ENCODE assay signal across 11 cellular contexts in the genomic region with DNA sequence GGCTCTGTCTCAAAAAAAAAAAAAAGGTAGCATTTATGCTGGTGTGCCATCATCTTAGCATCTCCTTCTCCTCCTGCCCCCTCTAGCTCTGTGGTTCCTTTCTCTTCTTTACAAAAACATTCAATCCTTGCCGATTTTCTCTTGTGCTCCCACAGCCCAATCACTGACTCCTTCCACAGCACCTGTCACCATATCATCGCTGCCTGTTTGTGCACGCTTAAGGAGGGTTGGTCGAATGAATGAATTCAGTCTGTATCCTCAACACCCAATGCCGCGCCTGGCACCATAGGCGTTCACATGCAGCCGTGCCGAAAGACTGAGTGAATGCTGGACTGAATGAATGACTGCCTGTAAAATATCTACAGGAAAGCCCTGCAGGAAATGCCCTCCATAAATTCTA. TPM values are rescaled to one million over a fixed set of nuclear protein-coding genes. Genes with fewer than 3 reads are reported as not detected.
DNase-seq lines count a peak whose midpoint lies in the region; ATAC-seq and TF ChIP-seq lines count a peak whose summit lies in the region.
"Had no signal": no experiment of that assay in that cellular context is flagged by ENCODE, and none has a peak within 500 bp of the region (broad histone marks: within the 10 kb centered on the region; RNA-seq: fewer than 3 reads in every experiment).

No MANE protein-coding gene starts in this region.

- in situ Hi-C loops in HAP-1 (cut with MboI; ENCODE audit: low sequenced_read_pairs) = loop anchor here (25.0 kb wide), 1 partner anchor 589 kb away; no protein-coding TSS in a partner anchor

- peak overlapping the region; percentile 41; the same call in 1 of the 2 replicates for H3K9ac ChIP-seq in OCI-LY1 (ENCODE audit: low read length)

- H3K4me1 ChIP-seq in OCI-LY1 (ENCODE audit: insufficient read depth, low read length, severe bottlenecking) (peaks cover 44% of the 10 kb centered on the region), tibial artery (peaks cover 0 to 5% (median 0%) of the 10 kb centered on the region in 4 donors), HAP-1 (peaks cover 6% of the 10 kb centered on the region)
- H3K4me1 ChIP-seq: right atrium auricular region had no signal

- no peaks in the 10 kb centered on the region for H3K27me3 ChIP-seq in OCI-LY1 (ENCODE audit: insufficient read depth, low read length)
- H3K27me3 ChIP-seq in tibial artery = no peaks in the 10 kb centered on the region
- H3K27me3 ChIP-seq in HAP-1 (ENCODE audit: low read depth) = no peaks in the 10 kb centered on the region
- H3K27me3 ChIP-seq: right atrium auricular region had no signal

- H3K36me3 Mint-ChIP-seq in activated CD4-positive, alpha-beta T cell treated with anti-CD3 and anti-CD28 coated beads, Interleukin-2, amount 10 ng/mL, durations not matched to agents 24 days and 14 days (ENCODE audit: low read depth) = peaks cover 19% of the 10 kb centered on the region
- H3K36me3 Mint-ChIP-seq in activated naive CD8-positive, alpha-beta T cell = peaks cover 2% of the 10 kb centered on the region
- H3K36me3 Mint-ChIP-seq in stimulated activated effector memory CD8-positive, alpha-beta T cell treated with anti-CD3 and anti-CD28 coated beads, Interleukin-12 subunit alpha, Interleukin-12 subunit beta, amount 100 ng/mL, for 72 hours = peaks cover 30% of the 10 kb centered on the region

- H3K4me1 Mint-ChIP-seq in activated CD4-positive, alpha-beta T cell treated with anti-CD3 and anti-CD28 coated beads, Interleukin-2, amount 10 ng/mL, durations not matched to agents 24 days and 14 days = peaks cover 66% of the 10 kb centered on the region
- peaks cover 72% of the 10 kb centered on the region for H3K4me1 Mint-ChIP-seq in activated naive CD8-positive, alpha-beta T cell (ENCODE audit: low read depth)
- H3K4me1 Mint-ChIP-seq in stimulated activated effector memory CD8-positive, alpha-beta T cell treated with anti-CD3 and anti-CD28 coated beads, Interleukin-12 subunit alpha, Interleukin-12 subunit beta, amount 100 ng/mL, for 72 hours = peaks cover 63% of the 10 kb centered on the region

- H3K4me3 ChIP-seq in OCI-LY1 (ENCODE audit: low read depth, low read length, poor library complexity, severe bottlenecking) = peak overlapping the region; percentile 14
- no peak overlapping the region for H3K4me3 ChIP-seq in tibial artery
- no peak overlapping the region for H3K4me3 ChIP-seq in HAP-1
- H3K4me3 ChIP-seq: right atrium auricular region had no signal

- H3K27me3 Mint-ChIP-seq in activated CD4-positive, alpha-beta T cell treated with anti-CD3 and anti-CD28 coated beads, Interleukin-2, amount 10 ng/mL, durations not matched to agents 24 days and 14 days = no peaks in the 10 kb centered on the region
- H3K27me3 Mint-ChIP-seq in activated naive CD8-positive, alpha-beta T cell = no peaks in the 10 kb centered on the region

- H3K4me3 Mint-ChIP-seq in activated CD4-positive, alpha-beta T cell treated with anti-CD3 and anti-CD28 coated beads, Interleukin-2, amount 10 ng/mL, durations not matched to agents 24 days and 14 days = peak overlapping the region; percentile 77
- peak overlapping the region; percentile 88 for H3K4me3 Mint-ChIP-seq in activated naive CD8-positive, alpha-beta T cell
- peak overlapping the region; percentile 55 for H3K4me3 Mint-ChIP-seq in stimulated activated effector memory CD8-positive, alpha-beta T cell treated with anti-CD3 and anti-CD28 coated beads, Interleukin-12 subunit alpha, Interleukin-12 subunit beta, amount 100 ng/mL, for 72 hours

- H3K27ac Mint-ChIP-seq in activated CD4-positive, alpha-beta T cell treated with anti-CD3 and anti-CD28 coated beads, Interleukin-2, amount 10 ng/mL, durations not matched to agents 24 days and 14 days = peak overlapping the region; percentile 89
- H3K27ac Mint-ChIP-seq in activated naive CD8-positive, alpha-beta T cell = peak overlapping the region; percentile 100
- peak overlapping the region; percentile 67 for H3K27ac Mint-ChIP-seq in stimulated activated effector memory CD8-positive, alpha-beta T cell treated with anti-CD3 and anti-CD28 coated beads, Interleukin-12 subunit alpha, Interleukin-12 subunit beta, amount 100 ng/mL, for 72 hours

- peak overlapping the region; percentile 94 for H3K27ac ChIP-seq in OCI-LY1 (ENCODE audit: low read depth, low read length, poor library complexity, severe bottlenecking)
- no peak overlapping the region for H3K27ac ChIP-seq in tibial artery
- H3K27ac ChIP-seq: right atrium auricular region had no signal

- H3K36me3 ChIP-seq in OCI-LY1 (ENCODE audit: insufficient read depth, low read length) (no peaks in the 10 kb centered on the region), tibial artery (no peaks in the 10 kb centered on the region), HAP-1 (replicated peaks) (no peaks in the 10 kb centered on the region)
- H3K36me3 ChIP-seq: right atrium auricular region had no signal

- H3K9me3 ChIP-seq in OCI-LY1 (ENCODE audit: low read length) = no peaks in the 10 kb centered on the region
- H3K9me3 ChIP-seq in tibial artery = no peaks in the 10 kb centered on the region
- H3K9me3 ChIP-seq in HAP-1 = no peaks in the 10 kb centered on the region
- H3K9me3 ChIP-seq: right atrium auricular region had no signal

- peaks cover 4% of the 10 kb centered on the region; the same call in 1 of the 2 replicates for H3F3A ChIP-seq in OCI-LY1 (ENCODE audit: insufficient read depth, low read length)

- no peak overlapping the region for H2AFZ ChIP-seq in OCI-LY1 (ENCODE audit: low read length)

- no peaks in the 10 kb centered on the region for H3K9me3 Mint-ChIP-seq in activated CD4-positive, alpha-beta T cell treated with anti-CD3 and anti-CD28 coated beads, Interleukin-2, amount 10 ng/mL, durations not matched to agents 24 days and 14 days
- H3K9me3 Mint-ChIP-seq in activated naive CD8-positive, alpha-beta T cell (ENCODE audit: low read depth) = no peaks in the 10 kb centered on the region
- no peaks in the 10 kb centered on the region for H3K9me3 Mint-ChIP-seq in stimulated activated effector memory CD8-positive, alpha-beta T cell treated with anti-CD3 and anti-CD28 coated beads, Interleukin-12 subunit alpha, Interleukin-12 subunit beta, amount 100 ng/mL, for 72 hours

- H3K9me2 ChIP-seq in OCI-LY1 (ENCODE audit: low read depth, low read length) = no peaks in the 10 kb centered on the region

- no peaks in the 10 kb centered on the region for H4K20me1 ChIP-seq in OCI-LY1 (ENCODE audit: insufficient read depth, low read length)

- no peak for TF ChIP-seq POLR2A in erythroblast (IDR thresholded peaks at IDR 0.05; ENCODE audit: low read length)

- intact Hi-C loops in activated CD4-positive, alpha-beta T cell treated with anti-CD3 and anti-CD28 coated beads, Interleukin-2, amount 10 ng/mL, durations not matched to agents 24 days and 14 days (cut with micrococcal nuclease) = loop anchor here (5.0 kb wide), 1 partner anchor 964 kb away; the partner anchor contains the start of genes GPBP1L1 and TMEM69
- intact Hi-C loops in tibial artery (cut with DNase I; ENCODE audit: low total_unique reads) = loop anchor here (10.0 kb wide), 1 partner anchor 282 kb away; no protein-coding TSS in a partner anchor

- H3K79me2 ChIP-seq in OCI-LY1 (ENCODE audit: insufficient read depth, low read length) = no peaks in the 10 kb centered on the region

- H3K4me2 ChIP-seq in OCI-LY1 (ENCODE audit: low read length) = peak overlapping the region; percentile 46

- ATAC-seq in stimulated activated effector memory CD8-positive, alpha-beta T cell treated with anti-CD3 and anti-CD28 coated beads, Interleukin-12 subunit alpha, Interleukin-12 subunit beta, amount 100 ng/mL, for 72 hours = no peak

- TF ChIP-seq CTCF in OCI-LY1 (IDR thresholded peaks at IDR 0.05; ENCODE audit: low read length) = no peak
- no peak for TF ChIP-seq CTCF in tibial artery (IDR thresholded peaks at IDR 0.05)

- peak; percentile 75 for DNase-seq in activated CD4-positive, alpha-beta T cell treated with anti-CD3 and anti-CD28 coated beads, Interleukin-2, amount 10 ng/mL, durations not matched to agents 24 days and 14 days
- no peak for DNase-seq in activated CD4-positive, alpha-beta T cell treated with anti-CD3 and anti-CD28 coated beads for 4 hours
- no peak for DNase-seq in stimulated activated effector memory CD8-positive, alpha-beta T cell treated with anti-CD3 and anti-CD28 coated beads, Interleukin-12 subunit alpha, Interleukin-12 subunit beta, amount 100 ng/mL, for 72 hours (ENCODE audit: low spot score in 2 of 2)
- DNase-seq in tibial artery (no peak), erythroblast (lab: John Stamatoyannopoulos, UW) (no peak), HAP-1 (ENCODE audit: low spot score in 2 of 2) (no peak)
- DNase-seq: ACHN, NCI-H1436 had no signal

RNA-seq across cellular contexts. Expression of gene RNU5D-1, which starts 7.9 kb away (rescaled TPM):
- not detected in 2 replicates for total RNA-seq in activated CD4-positive, alpha-beta T cell treated with anti-CD3 and anti-CD28 coated beads, Interleukin-2, amount 10 ng/mL, durations not matched to agents 24 days and 14 days
- total RNA-seq: right atrium auricular region had no signal

RNA-seq across cellular contexts. Expression of gene KIF2C, which starts 16.6 kb away (rescaled TPM):
- total RNA-seq in activated CD4-positive, alpha-beta T cell treated with anti-CD3 and anti-CD28 coated beads, Interleukin-2, amount 10 ng/mL, durations not matched to agents 24 days and 14 days = 78.1 and 82.7 TPM in 2 replicates

RNA-seq across cellular contexts. Expression of gene ARMH1, which starts 48.5 kb away (rescaled TPM):
- 133 and 137 TPM in 2 replicates for total RNA-seq in activated CD4-positive, alpha-beta T cell treated with anti-CD3 and anti-CD28 coated beads, Interleukin-2, amount 10 ng/mL, durations not matched to agents 24 days and 14 days

RNA-seq across cellular contexts. Expression of gene TMEM53, which starts 48.8 kb away (rescaled TPM):
- 4.5 and 5.1 TPM in 2 replicates for total RNA-seq in activated CD4-positive, alpha-beta T cell treated with anti-CD3 and anti-CD28 coated beads, Interleukin-2, amount 10 ng/mL, durations not matched to agents 24 days and 14 days

RNA-seq across cellular contexts. Expression of gene RPS8, which starts 52.3 kb away (rescaled TPM):
- total RNA-seq in activated CD4-positive, alpha-beta T cell treated with anti-CD3 and anti-CD28 coated beads, Interleukin-2, amount 10 ng/mL, durations not matched to agents 24 days and 14 days = 2,376 and 2,377 TPM in 2 replicates
